28 cellular contexts compared by ENCODE assay signal in the genomic region with DNA sequence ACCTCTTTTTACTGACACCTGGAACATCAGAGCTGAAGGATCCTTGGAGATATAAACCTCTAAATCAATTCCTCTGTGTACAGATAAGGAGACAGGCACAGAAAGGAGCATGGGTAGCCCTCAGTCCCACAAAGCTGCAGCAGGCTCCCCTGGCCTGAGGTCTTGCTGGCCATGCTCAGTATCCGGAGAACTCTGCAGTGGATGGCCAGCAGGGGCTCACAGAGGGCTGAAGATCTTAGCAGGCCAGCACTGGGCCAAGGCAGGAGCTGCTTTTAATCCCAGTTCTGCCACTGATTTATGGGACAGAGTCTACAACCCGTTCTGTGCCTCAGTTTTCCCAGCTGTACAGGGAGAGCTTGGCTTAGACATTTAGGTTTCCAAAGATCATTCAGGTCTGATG. TPM values are rescaled to one million over a fixed set of nuclear protein-coding genes. Genes with fewer than 3 reads are reported as not detected.
A peak's percentile ranks its signal among the peaks of the same experiment; 100 is the strongest.
DNase-seq lines count a peak whose midpoint lies in the region; ATAC-seq, FAIRE-seq and TF ChIP-seq lines count a peak whose summit lies in the region.
"Had no signal": no experiment of that assay in that cellular context is flagged by ENCODE, and none has a peak within 500 bp of the region (broad histone marks: within the 10 kb centered on the region; RNA-seq: fewer than 3 reads in every experiment).

No MANE protein-coding gene starts in this region.

- BruUV-seq in K562 (replicated peaks; lab: Mats Ljungman, UMichigan), result no TSS peak

- H3K4me3 ChIP-seq in K562 (no peak overlapping the region), coronary artery (no peak overlapping the region)
- H3K4me3 ChIP-seq: GM23248, SJCRH30 had no signal

- CTCF ChIA-PET in K562 (lab: Yijun Ruan, JAX; ENCODE audit: low intra/inter-chr PET ratio), result interaction anchor here (0.6 to 1.5 kb wide), 3 partner anchors 21 to 1048 kb away, joined by 3 read pairs; no protein-coding TSS in a partner anchor

- 0% methylated on average over 2 of the region's 2 CpGs for WGBS in K562 (ENCODE audit: insufficient coverage, low coverage, missing lambda C conversion rate)

- peaks cover 9% of the 10 kb centered on the region for H3K4me1 Mint-ChIP-seq in HFFc6 (ENCODE audit: low read depth)
- H3K4me1 Mint-ChIP-seq in stimulated activated naive CD8-positive, alpha-beta T cell treated with anti-CD3 and anti-CD28 coated beads, Interleukin-15, amount 100 ng/mL, for 72 hours, result peaks cover 15% of the 10 kb centered on the region

- H2AFZ ChIP-seq in K562 (ENCODE audit: low read depth, low read length), result no peak overlapping the region
- H2AFZ ChIP-seq: GM23248 had no signal

- no peaks in the 10 kb centered on the region for H3K36me3 ChIP-seq in K562 (ENCODE audit: control insufficient read depth, insufficient read depth, low read length)
- H3K36me3 ChIP-seq: BE2C, SJCRH30 had no signal

- H3K27me3 ChIP-seq in K562 (ENCODE audit: control insufficient read depth in 2 of 2, insufficient read depth in 2 of 2, low read length in 2 of 2), result 0 out of 5 replicates have a peak, but pooled peaks cover 2 to 5% of the 10 kb centered on the region in 2 experiments
- H3K27me3 ChIP-seq: BE2C, SJCRH30 had no signal

- ATAC-seq in K562, result peak; percentile 84
- ATAC-seq in stimulated activated naive CD8-positive, alpha-beta T cell treated with anti-CD3 and anti-CD28 coated beads, Interleukin-15, amount 100 ng/mL, for 72 hours, result no peak
- ATAC-seq: HCT116, T-cell had no signal

- TF ChIP-seq CTCF in HFFc6 (IDR thresholded peaks at IDR 0.05) (0 out of 2 replicates have a peak, but pooled peaks have one; percentile 12), K562 (IDR thresholded peaks at IDR 0.05 in 2 of 3, conservative IDR thresholded peaks at IDR 0.05 in 1 of 3; ENCODE audit: insufficient read depth in 2 of 3, low read depth in 1 of 3, low read length in 3 of 3) (peak; percentile 27 to 46 (median 41); a peak in 5 of 6 replicates), coronary artery (IDR thresholded peaks at IDR 0.05) (no peak)

- peak in 1 of 2 experiments; percentile 38; a peak in 2 of 4 replicates for TF ChIP-seq RAD21 in K562 (CRISPR knock-in tag; conservative IDR thresholded peaks at IDR 0.05 in 1 of 2, IDR thresholded peaks at IDR 0.05 in 1 of 2)

- peak; percentile 29 for FAIRE-seq in K562 (lab: Jason Lieb, UNC)

- H4K20me1 ChIP-seq in K562 (replicated peaks; ENCODE audit: control insufficient read depth, insufficient read depth, low read length), result no peaks in the 10 kb centered on the region

- H3K9me3 ChIP-seq in K562 (replicated peaks; ENCODE audit: control insufficient read depth, insufficient read depth, low read depth, low read length), result no peaks in the 10 kb centered on the region
- H3K9me3 ChIP-seq: BE2C, SJCRH30 had no signal

- H3K9me3 Mint-ChIP-seq in HFFc6, result no peaks in the 10 kb centered on the region
- H3K9me3 Mint-ChIP-seq in stimulated activated naive CD8-positive, alpha-beta T cell treated with anti-CD3 and anti-CD28 coated beads, Interleukin-15, amount 100 ng/mL, for 72 hours, result no peaks in the 10 kb centered on the region
- H3K9me3 Mint-ChIP-seq: CD14-positive monocyte; CD8-positive, alpha-beta memory T cell; T-cell had no signal

- no peaks in the 10 kb centered on the region for H3K79me2 ChIP-seq in K562 (ENCODE audit: control insufficient read depth, insufficient read depth, low read length)

- intact Hi-C loops in K562 (cut with micrococcal nuclease), result no loop called here

- no peak overlapping the region for H3K4me3 Mint-ChIP-seq in HFFc6
- H3K4me3 Mint-ChIP-seq in stimulated activated naive CD8-positive, alpha-beta T cell treated with anti-CD3 and anti-CD28 coated beads, Interleukin-15, amount 100 ng/mL, for 72 hours, result no peak overlapping the region

- no peak for TF ChIP-seq POLR2A in K562 (conservative IDR thresholded peaks at IDR 0.05)

- TF ChIP-seq EP300 in K562 (IDR thresholded peaks at IDR 0.05; ENCODE audit: low read length), result no peak

- no peak overlapping the region for H3K27ac ChIP-seq in K562 (ENCODE audit: extremely low read depth, low read depth, low read length)
- H3K27ac ChIP-seq in coronary artery, result no peak overlapping the region
- H3K27ac ChIP-seq: 22Rv1, GM23248, SJCRH30 had no signal

- DNase-seq in DMS53 (lab: John Stamatoyannopoulos, UW) (peak; percentile 38), DMS53 treated with DMSO at 0.1 percent for 48 hours (lab: John Stamatoyannopoulos, UW; ENCODE audit: unreplicated experiment) (no peak), HFFc6 (no peak), K562 (ENCODE audit: extremely low read depth in 1 of 4, low spot score in 3 of 4) (peak; percentile 32 to 40 (median 37)), islet precursor cell (peak; percentile 51), DMS114 treated with DMSO at 0.1 percent for 48 hours (lab: John Stamatoyannopoulos, UW; ENCODE audit: unreplicated experiment) (no peak), coronary artery (ENCODE audit: low spot score) (no peak)
- no peak for DNase-seq in stimulated activated naive CD8-positive, alpha-beta T cell treated with anti-CD3 and anti-CD28 coated beads, Interleukin-15, amount 100 ng/mL, for 72 hours
- DNase-seq: ACHN, BE2C, DMS 273 treated with DMSO at 0.1 percent for 48 hours, KBM-7, NCI-H1105 treated with DMSO at 0.1 percent for 48 hours, NCI-H146, NCI-H2029, NCI-H446 treated with DMSO at 0.1 percent for 48 hours, NCI-H526, NCI-H82, SJCRH30, T-cell had no signal

- peaks cover 4 to 18% of the 10 kb centered on the region in 2 experiments; a peak in 4 of 5 replicates for H3K4me1 ChIP-seq in K562 (replicated peaks in 1 of 2; ENCODE audit: control insufficient read depth in 2 of 2, insufficient read depth in 2 of 2, low read length in 2 of 2)
- H3K4me1 ChIP-seq: SJCRH30 had no signal

- POLR2A ChIA-PET in K562 (lab: Yijun Ruan, JAX), result interaction anchor here (0.6 to 1.6 kb wide), 10 partner anchors 9 to 1254 kb away, joined by 3 to 5 read pairs (median 3); no protein-coding TSS in a partner anchor

- no peaks in the 10 kb centered on the region for H3K36me3 Mint-ChIP-seq in HFFc6 (ENCODE audit: low read depth)
- H3K36me3 Mint-ChIP-seq: CD14-positive monocyte; CD8-positive, alpha-beta memory T cell; T-cell had no signal

- no peak overlapping the region for H3K4me2 ChIP-seq in K562 (ENCODE audit: insufficient read depth, low read length)

- in situ Hi-C loops in K562 (cut with MboI), result loop anchor here (10.0 kb wide), 2 partner anchors 322 to 382 kb away; a partner anchor contains a TSS

- H3K27me3 Mint-ChIP-seq in HFFc6 (ENCODE audit: insufficient read depth), result peaks cover 29% of the 10 kb centered on the region
- peaks cover 23% of the 10 kb centered on the region for H3K27me3 Mint-ChIP-seq in stimulated activated naive CD8-positive, alpha-beta T cell treated with anti-CD3 and anti-CD28 coated beads, Interleukin-15, amount 100 ng/mL, for 72 hours

- H3K9ac ChIP-seq in K562 (ENCODE audit: insufficient read depth in 1 of 2, low read depth in 2 of 2, low read length in 2 of 2), result no peak overlapping the region
- H3K9ac ChIP-seq: GM23248 had no signal

- H3K9me1 ChIP-seq in K562 (ENCODE audit: control insufficient read depth, insufficient read depth, low read length), result no peaks in the 10 kb centered on the region

- no peak overlapping the region for H3K27ac Mint-ChIP-seq in HFFc6
- H3K27ac Mint-ChIP-seq in stimulated activated naive CD8-positive, alpha-beta T cell treated with anti-CD3 and anti-CD28 coated beads, Interleukin-15, amount 100 ng/mL, for 72 hours, result no peak overlapping the region
- H3K27ac Mint-ChIP-seq: CD14-positive monocyte; CD8-positive, alpha-beta memory T cell; T-cell had no signal

TF ChIP-seq in K562, 482 proteins besides CTCF, POLR2A, EP300 and RAD21 (continues in another document):
- no peak for TF ChIP-seq ZNF3 (CRISPR knock-in tag; IDR thresholded peaks at IDR 0.05)
- TF ChIP-seq, protein P1, sequence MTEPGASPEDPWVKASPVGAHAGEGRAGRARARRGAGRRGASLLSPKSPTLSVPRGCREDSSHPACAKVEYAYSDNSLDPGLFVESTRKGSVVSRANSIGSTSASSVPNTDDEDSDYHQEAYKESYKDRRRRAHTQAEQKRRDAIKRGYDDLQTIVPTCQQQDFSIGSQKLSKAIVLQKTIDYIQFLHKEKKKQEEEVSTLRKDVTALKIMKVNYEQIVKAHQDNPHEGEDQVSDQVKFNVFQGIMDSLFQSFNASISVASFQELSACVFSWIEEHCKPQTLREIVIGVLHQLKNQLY (CRISPR knock-in tag; conservative IDR thresholded peaks at IDR 0.05), result no peak
- TF ChIP-seq, protein P2, sequence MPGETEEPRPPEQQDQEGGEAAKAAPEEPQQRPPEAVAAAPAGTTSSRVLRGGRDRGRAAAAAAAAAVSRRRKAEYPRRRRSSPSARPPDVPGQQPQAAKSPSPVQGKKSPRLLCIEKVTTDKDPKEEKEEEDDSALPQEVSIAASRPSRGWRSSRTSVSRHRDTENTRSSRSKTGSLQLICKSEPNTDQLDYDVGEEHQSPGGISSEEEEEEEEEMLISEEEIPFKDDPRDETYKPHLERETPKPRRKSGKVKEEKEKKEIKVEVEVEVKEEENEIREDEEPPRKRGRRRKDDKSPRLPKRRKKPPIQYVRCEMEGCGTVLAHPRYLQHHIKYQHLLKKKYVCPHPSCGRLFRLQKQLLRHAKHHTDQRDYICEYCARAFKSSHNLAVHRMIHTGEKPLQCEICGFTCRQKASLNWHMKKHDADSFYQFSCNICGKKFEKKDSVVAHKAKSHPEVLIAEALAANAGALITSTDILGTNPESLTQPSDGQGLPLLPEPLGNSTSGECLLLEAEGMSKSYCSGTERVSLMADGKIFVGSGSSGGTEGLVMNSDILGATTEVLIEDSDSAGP (CRISPR knock-in tag; IDR thresholded peaks at IDR 0.05), result no peak

RNA-seq across cellular contexts. Expression of a gene that starts 52.6 kb away (rescaled TPM):
- 1 to 10 TPM in 3 of 6 experiments, under 1 TPM in 3; 0.57 to 1.3 (median 1.0) TPM for total RNA-seq in HFFc6 (2021; fragmentation: NEBNext Ultra II Directional; extraction: Animal tissue kit (Norgen Biotek cat#: 25700))
- total RNA-seq in K562 (2011; cell fraction: chromatin; rRNA removed; ENCODE audit: low replicate concordance), result 0.21 and 0.65 TPM in 2 replicates
- total RNA-seq in K562 (2011; cell fraction: nucleolus; rRNA removed), result 0.79 and 1.3 TPM in 2 replicates
- 0.76 and 0.81 TPM in 2 replicates for total RNA-seq in K562 (2011; cell fraction: nucleoplasm; rRNA removed)
- total RNA-seq in K562 (2014; rRNA removed), result 0.16 and 0.50 TPM in 2 replicates
- total RNA-seq in K562 (2014; rRNA removed; fragmentation: Illumina TruSeq; extraction: Trizol), result 0.16 TPM in 1 of 2 replicates, not detected in the other
- not detected in 2 replicates for total RNA-seq in K562 (2015; rRNA removed; fragmentation: Illumina TruSeq; extraction: Trizol)
- total RNA-seq in K562 (2021), result 0.20 and 0.31 TPM in 2 replicates
- polyA plus RNA-seq in K562 (2011; rRNA removed), result 0.10 and 0.47 TPM in 2 replicates
- polyA plus RNA-seq in K562 (2011; cell fraction: cytosol; rRNA removed), result 0.44 and 0.48 TPM in 2 replicates
- polyA plus RNA-seq in K562 (2011; cell fraction: nucleus; rRNA removed), result 0.41 and 0.63 TPM in 2 replicates
- 0.12 and 0.65 TPM in 2 replicates for polyA plus RNA-seq in K562 (2012)
- polyA plus RNA-seq in K562 (2014; fragmentation: Illumina TruSeq; extraction: Trizol), result 0.18 and 0.44 TPM in 2 replicates
- not detected for polyA plus RNA-seq in K562 (2014; fragmentation: Nextera tagmentation; extraction: Ambion mirVana)
- 0.08 TPM in 1 of 2 replicates, not detected in the other for polyA plus RNA-seq in K562 (2014; rRNA removed)
- polyA minus RNA-seq in K562 (2011; rRNA and poly(A)+ RNA removed), result 0.53 and 0.57 TPM in 2 replicates
- polyA minus RNA-seq in K562 (2011; cell fraction: cytosol; rRNA and poly(A)+ RNA removed), result 0.55 and 0.67 TPM in 2 replicates
- polyA minus RNA-seq in K562 (2011; cell fraction: nucleus; rRNA and poly(A)+ RNA removed), result 0.13 and 0.56 TPM in 2 replicates
- total RNA-seq: G401, HT-29, MCF 10A had no signal
- polyA plus RNA-seq: CD14-positive monocyte had no signal

Comparison
In these comparisons a context has a peak if more than half of its experiments do, and no peak if none do; other contexts are left out.
1. DNase-seq: peak in DMS53 (single experiment), K562 (4 of 4) and islet precursor cell (single experiment); none in DMS53 treated with DMSO at 0.1 percent for 48 hours (single experiment), HFFc6 (single experiment), DMS114 treated with DMSO at 0.1 percent for 48 hours (single experiment), coronary artery (single experiment) and stimulated activated naive CD8-positive, alpha-beta T cell treated with anti-CD3 and anti-CD28 coated beads, Interleukin-15, amount 100 ng/mL, for 72 hours (0 of 2).